ENCODE assay signal across 8 cellular contexts in genomic region chr12:121673013-121673441, GRCh38. TPM values are rescaled to one million over a fixed set of nuclear protein-coding genes. Genes with fewer than 3 reads are reported as not detected.
A peak's percentile ranks its signal among the peaks of the same experiment; 100 is the strongest.
DNase-seq lines count a peak whose midpoint lies in the region; ATAC-seq and TF ChIP-seq lines count a peak whose summit lies in the region.

No MANE protein-coding gene starts in this region.

- intact Hi-C loops in sigmoid colon (cut with DNase I): loop anchor here (5.0 kb wide), 1 partner anchor 46 kb away; the partner anchor contains the start of gene ORAI1

- peak overlapping the region; percentile 66 for H3K4me3 ChIP-seq in fibroblast of villous mesenchyme (ENCODE audit: low read depth, low read length)
- peak overlapping the region in 3 of 4 donors; percentile 38 to 49 (median 42) for H3K4me3 ChIP-seq in sigmoid colon

- TF ChIP-seq CTCF in RWPE1 (conservative IDR thresholded peaks at IDR 0.05; ENCODE audit: low read depth): no peak
- no peak for TF ChIP-seq CTCF in fibroblast of villous mesenchyme (IDR thresholded peaks at IDR 0.05; ENCODE audit: insufficient read depth, low read depth, low read length)
- no peak for TF ChIP-seq CTCF in sigmoid colon (IDR thresholded peaks at IDR 0.05)

- TF ChIP-seq EP300 in sigmoid colon (IDR thresholded peaks at IDR 0.05): no peak

- POLR2A ChIA-PET in RWPE1 (lab: Yijun Ruan, JAX; ENCODE audit: low non-redundant PET): no interaction called here

- peaks cover 0 to 19% (median 16%) of the 10 kb centered on the region in 4 donors for H3K4me1 ChIP-seq in sigmoid colon

- no peak for TF ChIP-seq POLR2A in sigmoid colon (IDR thresholded peaks at IDR 0.05)

- no peak for ATAC-seq in GM21717 (IDR thresholded peaks at IDR 0.05; ENCODE audit: unreplicated experiment)

- no peaks in the 10 kb centered on the region for H3K36me3 ChIP-seq in sigmoid colon

- WGBS in sigmoid colon, 2 donors: 14 to 55% methylated on average over 12 of the region's 12 CpGs

- peak overlapping the region; percentile 79 for H3K27ac ChIP-seq in RWPE1
- H3K27ac ChIP-seq in sigmoid colon: peak overlapping the region; percentile 30 to 76 (median 64)

- no peaks in the 10 kb centered on the region for H3K27me3 ChIP-seq in sigmoid colon

- H3K9me3 ChIP-seq in sigmoid colon: no peaks in the 10 kb centered on the region

- CTCF ChIA-PET in RWPE1 (lab: Yijun Ruan, JAX): no interaction called here

- peak; percentile 25 for DNase-seq in NK-92 treated with Interleukin-12 subunit alpha and Interleukin-12 subunit beta, amount 100 ng/mL, for 24 hours (lab: John Stamatoyannopoulos, UW)
- DNase-seq in NK-92 (lab: John Stamatoyannopoulos, UW; ENCODE audit: unreplicated experiment) (no peak), RWPE1 (ENCODE audit: low spot score) (peak; percentile 29), fibroblast of villous mesenchyme (ENCODE audit: low read depth) (no peak), sigmoid colon (peak; percentile 82), NCI-H2081 treated with DMSO at 0.1 percent for 48 hours (lab: John Stamatoyannopoulos, UW) (no peak), putamen (ENCODE audit: low spot score) (no peak)

RNA-seq across cellular contexts. Expression of gene MORN3, which starts 3.6 kb away (rescaled TPM):
- total RNA-seq in fibroblast of villous mesenchyme (0.32 TPM in 1 of 2 replicates, not detected in the other), sigmoid colon (not detected)
- polyA plus RNA-seq in sigmoid colon: 1 to 10 TPM in 1 of 3 donors, under 1 TPM in 1, not detected in 1; 0.90 to 1.2 TPM

RNA-seq across cellular contexts. Expression of gene TMEM120B, which starts 39.5 kb away (rescaled TPM):
- total RNA-seq in fibroblast of villous mesenchyme (14.5 and 16.4 TPM in 2 replicates), sigmoid colon (1 to 10 TPM; 2.9 to 8.9 (median 4.2) TPM)
- polyA plus RNA-seq in sigmoid colon: 1 to 10 TPM; 1.2 to 5.3 (median 1.8) TPM

RNA-seq across cellular contexts. Expression of gene ORAI1, which starts 46.7 kb away (rescaled TPM):
- 9.7 and 12.5 TPM in 2 replicates for total RNA-seq in fibroblast of villous mesenchyme
- 10 to 100 TPM in 2 of 4 donors, 1 to 10 TPM in 2; 5.4 to 12.2 (median 9.0) TPM for total RNA-seq in sigmoid colon
- 10 to 100 TPM in 1 of 3 donors, 1 to 10 TPM in 2; 5.3 to 24.9 (median 9.6) TPM for polyA plus RNA-seq in sigmoid colon

Comparison
In these comparisons a context has a peak if more than half of its experiments do, and no peak if none do; other contexts are left out.
1. DNase-seq: peak in NK-92 treated with Interleukin-12 subunit alpha and Interleukin-12 subunit beta, amount 100 ng/mL, for 24 hours (single experiment), RWPE1 (single experiment) and sigmoid colon (single experiment); none in NK-92 (single experiment), fibroblast of villous mesenchyme (single experiment), NCI-H2081 treated with DMSO at 0.1 percent for 48 hours (single experiment) and putamen (single experiment).